9 cellular contexts compared by ENCODE assay signal in the genomic region with DNA sequence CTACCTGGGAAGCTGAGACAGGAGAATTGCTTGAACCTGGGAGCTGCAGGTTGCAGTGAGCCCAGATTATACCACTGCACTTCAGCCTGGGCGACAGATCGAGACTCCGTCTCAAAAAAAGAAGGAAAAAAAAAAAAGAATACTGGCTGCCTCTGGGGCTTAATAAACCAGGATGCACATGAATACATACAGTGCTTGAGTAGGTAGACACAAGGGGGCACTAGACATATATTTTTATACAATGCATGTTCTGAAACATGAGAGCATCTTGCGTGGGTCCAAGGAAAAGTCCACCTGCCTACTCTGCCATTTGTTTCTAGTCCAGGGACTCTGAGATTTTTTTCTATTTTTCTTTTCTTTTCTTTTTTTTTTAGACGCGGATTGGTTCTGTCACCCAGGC. TPM values are rescaled to one million over a fixed set of nuclear protein-coding genes. Genes with fewer than 3 reads are reported as not detected.
DNase-seq lines count a peak whose midpoint lies in the region; ATAC-seq, FAIRE-seq and TF ChIP-seq lines count a peak whose summit lies in the region.
"Had no signal": no experiment of that assay in that cellular context is flagged by ENCODE, and none has a peak within 500 bp of the region (broad histone marks: within the 10 kb centered on the region; RNA-seq: fewer than 3 reads in every experiment).

No MANE protein-coding gene starts in this region.

- H3K9me3 Mint-ChIP-seq in stimulated activated naive B cell treated with anti-CD40 and anti-IgM and Interleukin-4, amounts not matched to agents 10 μg/mL and 1 μg/mL and 100 μg/mL, for 72 hours, result no peaks in the 10 kb centered on the region
- H3K9me3 Mint-ChIP-seq in endothelial cell (ENCODE audit: unreplicated experiment), result no peaks in the 10 kb centered on the region

- H3K4me3 Mint-ChIP-seq in stimulated activated naive B cell treated with anti-CD40 and anti-IgM and Interleukin-4, amounts not matched to agents 10 μg/mL and 1 μg/mL and 100 μg/mL, for 72 hours, result no peak overlapping the region
- no peak overlapping the region for H3K4me3 Mint-ChIP-seq in endothelial cell (ENCODE audit: unreplicated experiment)

- CTCF ChIA-PET in A549 (lab: Yijun Ruan, JAX), result interaction anchor here (0.5 to 2.0 kb wide), 7 partner anchors 10 to 228 kb away, joined by 3 to 10 read pairs (median 4); no protein-coding TSS in a partner anchor
- CTCF ChIA-PET in GM10248 (lab: Yijun Ruan, JAX), result interaction anchor here (1.9 to 2.3 kb wide), 2 partner anchors 10 to 22 kb away, joined by 4 to 6 read pairs; no protein-coding TSS in a partner anchor

- no peak overlapping the region for H3K27ac ChIP-seq in A549

- peaks cover 15 to 20% of the 10 kb centered on the region in 2 donors for H3K36me3 Mint-ChIP-seq in stimulated activated naive B cell treated with anti-CD40 and anti-IgM and Interleukin-4, amounts not matched to agents 10 μg/mL and 1 μg/mL and 100 μg/mL, for 72 hours
- no peaks in the 10 kb centered on the region for H3K36me3 Mint-ChIP-seq in endothelial cell (ENCODE audit: low read depth, unreplicated experiment)

- ATAC-seq in A549 (peak; percentile 82 to 83; a peak in 5 of 6 replicates), GM18870 (IDR thresholded peaks at IDR 0.05; ENCODE audit: unreplicated experiment) (no peak)
- ATAC-seq in stimulated activated naive B cell treated with anti-CD40 and anti-IgM and Interleukin-4, amounts not matched to agents 10 μg/mL and 1 μg/mL and 100 μg/mL, for 72 hours (replicated peaks), result peak; percentile 64 to 68

- TF ChIP-seq POLR2A in A549 (IDR thresholded peaks at IDR 0.05; ENCODE audit: low read length), result no peak

- FAIRE-seq in A549 (lab: Jason Lieb, UNC), result no peak
- FAIRE-seq: colon had no signal

- H3K4me2 ChIP-seq in A549, result no peak overlapping the region

- peaks cover 0 to 5% of the 10 kb centered on the region in 2 donors for H3K4me1 Mint-ChIP-seq in stimulated activated naive B cell treated with anti-CD40 and anti-IgM and Interleukin-4, amounts not matched to agents 10 μg/mL and 1 μg/mL and 100 μg/mL, for 72 hours
- H3K4me1 Mint-ChIP-seq in endothelial cell (ENCODE audit: unreplicated experiment), result no peaks in the 10 kb centered on the region

- H3K4me1 ChIP-seq in A549, result no peaks in the 10 kb centered on the region

- peaks cover 13 to 17% of the 10 kb centered on the region in 2 donors for H3K27me3 Mint-ChIP-seq in stimulated activated naive B cell treated with anti-CD40 and anti-IgM and Interleukin-4, amounts not matched to agents 10 μg/mL and 1 μg/mL and 100 μg/mL, for 72 hours
- peaks cover 6% of the 10 kb centered on the region for H3K27me3 Mint-ChIP-seq in endothelial cell (ENCODE audit: unreplicated experiment)

- DNase-seq in A549 (ENCODE audit: low read depth in 1 of 2, low spot score in 1 of 2) (peak; percentile 28 to 62), GM10248 (ENCODE audit: extremely low spot score) (no peak), NCI-H524 treated with DMSO at 0.1 percent for 48 hours (lab: John Stamatoyannopoulos, UW) (peak; percentile 22), dedifferentiated amniotic fluid mesenchymal stem cell (ENCODE audit: extremely low spot score) (peak; percentile 21), endothelial cell (ENCODE audit: low spot score) (no peak), globus pallidus (ENCODE audit: low spot score) (no peak)
- no peak for DNase-seq in stimulated activated naive B cell treated with anti-CD40 and anti-IgM and Interleukin-4, amounts not matched to agents 10 μg/mL and 1 μg/mL and 100 μg/mL, for 72 hours

- TF ChIP-seq CTCF in A549 (IDR thresholded peaks at IDR 0.05), result peak; percentile 39; the same call in 2 of the 3 replicates
- peak; percentile 44 for TF ChIP-seq CTCF in GM10248 (IDR thresholded peaks at IDR 0.05; ENCODE audit: control extremely low read depth, extremely low read depth, low read depth, missing control alignments)
- no peak for TF ChIP-seq CTCF in endothelial cell (IDR thresholded peaks at IDR 0.05; ENCODE audit: unreplicated experiment)

- POLR2A ChIA-PET in A549 (lab: Yijun Ruan, JAX) (no interaction called here), GM10248 (lab: Yijun Ruan, JAX) (no interaction called here)

- no peak overlapping the region for H3K4me3 ChIP-seq in A549

- H3K27ac Mint-ChIP-seq in stimulated activated naive B cell treated with anti-CD40 and anti-IgM and Interleukin-4, amounts not matched to agents 10 μg/mL and 1 μg/mL and 100 μg/mL, for 72 hours, result peak overlapping the region; percentile 82
- H3K27ac Mint-ChIP-seq in endothelial cell (ENCODE audit: unreplicated experiment), result no peak overlapping the region

- TF ChIP-seq RAD21 in A549 (conservative IDR thresholded peaks at IDR 0.05 in 1 of 2, IDR thresholded peaks at IDR 0.05 in 1 of 2), result peak in 1 of 2 experiments; percentile 39; a peak in 1 of 5 replicates

- TF ChIP-seq EP300 in A549 (IDR thresholded peaks at IDR 0.05), result no peak

- no peaks in the 10 kb centered on the region for H3K9me3 ChIP-seq in A549

- WGBS in A549 (ENCODE audit: missing lambda C conversion rate), result 22% methylated on average over 6 of the region's 6 CpGs

TF ChIP-seq in A549, 52 proteins besides CTCF, POLR2A, EP300 and RAD21:
- TF ChIP-seq SMC3 (IDR thresholded peaks at IDR 0.05) (0 out of 3 replicates have a peak, but pooled peaks have one; percentile 25), CHD4 (IDR thresholded peaks at IDR 0.05; ENCODE audit: borderline replicate concordance) (no peak)

RNA-seq across cellular contexts. Expression of a gene that starts 31.2 kb away (rescaled TPM):
- 49.3 and 60.6 TPM in 2 replicates for polyA plus RNA-seq in A549 (2011; rRNA removed)
- polyA plus RNA-seq in A549 (2012; cell fraction: cytosol; rRNA removed), result 99.6 and 128 TPM in 2 replicates
- polyA plus RNA-seq in A549 (2012; cell fraction: nucleus; rRNA removed), result 115 and 159 TPM in 2 replicates
- polyA plus RNA-seq in A549 (2017; fragmentation: RNase III; extraction: RNeasy Plus Mini Kit Qiagen cat#74134 plus additional on column Dnase treatment), result 67.7 to 73.6 TPM (median 72.1 TPM) in 3 replicates
- 102 and 118 TPM in 2 replicates for polyA minus RNA-seq in A549 (2011; rRNA and poly(A)+ RNA removed)
- 56.4 TPM for total RNA-seq in endothelial cell (ENCODE audit: unreplicated experiment)

RNA-seq across cellular contexts. Expression of a gene that starts 45.3 kb away (rescaled TPM):
- 0.99 and 2.1 TPM in 2 replicates for polyA plus RNA-seq in A549 (2011; rRNA removed)
- polyA plus RNA-seq in A549 (2012; cell fraction: cytosol; rRNA removed), result 2.2 and 3.3 TPM in 2 replicates
- polyA plus RNA-seq in A549 (2012; cell fraction: nucleus; rRNA removed), result 2.5 and 5.1 TPM in 2 replicates
- 3.0 to 3.8 TPM (median 3.1 TPM) in 3 replicates for polyA plus RNA-seq in A549 (2017; fragmentation: RNase III; extraction: RNeasy Plus Mini Kit Qiagen cat#74134 plus additional on column Dnase treatment)
- 0.78 and 0.83 TPM in 2 replicates for polyA minus RNA-seq in A549 (2011; rRNA and poly(A)+ RNA removed)
- not detected for total RNA-seq in endothelial cell (ENCODE audit: unreplicated experiment)

RNA-seq across cellular contexts. Expression of a gene that starts 51.6 kb away (rescaled TPM):
- polyA plus RNA-seq in A549 (2011; rRNA removed) (1.2 and 2.2 TPM in 2 replicates), A549 (2017; fragmentation: RNase III; extraction: RNeasy Plus Mini Kit Qiagen cat#74134 plus additional on column Dnase treatment) (3.7 to 3.9 TPM (median 3.9 TPM) in 3 replicates)
- polyA plus RNA-seq in A549 (2012; cell fraction: cytosol; rRNA removed), result 2.4 and 3.5 TPM in 2 replicates
- polyA plus RNA-seq in A549 (2012; cell fraction: nucleus; rRNA removed), result 4.6 and 5.4 TPM in 2 replicates
- 5.6 and 7.0 TPM in 2 replicates for polyA minus RNA-seq in A549 (2011; rRNA and poly(A)+ RNA removed)
- total RNA-seq in endothelial cell (ENCODE audit: unreplicated experiment), result 0.46 TPM

Comparison
In these comparisons a context has a peak if more than half of its experiments do, and no peak if none do; other contexts are left out.
1. DNase-seq: peak in A549 (2 of 2), NCI-H524 treated with DMSO at 0.1 percent for 48 hours (single experiment) and dedifferentiated amniotic fluid mesenchymal stem cell (single experiment); none in GM10248 (single experiment), stimulated activated naive B cell treated with anti-CD40 and anti-IgM and Interleukin-4, amounts not matched to agents 10 μg/mL and 1 μg/mL and 100 μg/mL, for 72 hours (single experiment), endothelial cell (single experiment) and globus pallidus (single experiment).